ENCODE assay signal across 21 cellular contexts in genomic region chr3:20142517-20142916, GRCh38. TPM values are rescaled to one million over a fixed set of nuclear protein-coding genes. Genes with fewer than 3 reads are reported as not detected.
"Had no signal": no experiment of that assay in that cellular context is flagged by ENCODE, and none has a peak within 500 bp of the region (broad histone marks: within the 10 kb centered on the region; RNA-seq: fewer than 3 reads in every experiment).

No MANE protein-coding gene starts in this region.

- H3K27me3 Mint-ChIP-seq: activated CD4-positive, alpha-beta T cell treated with anti-CD3 and anti-CD28 coated beads, Interleukin-2, amount 10 ng/mL, durations not matched to agents 7 days and 5 days; progenitor cell of endocrine pancreas had no signal

- H3K4me1 Mint-ChIP-seq: activated CD4-positive, alpha-beta T cell treated with anti-CD3 and anti-CD28 coated beads, Interleukin-2, amount 10 ng/mL, durations not matched to agents 7 days and 5 days had no signal

- H3K36me3 Mint-ChIP-seq: mesothelial cell of epicardium had no signal

- H3K9me3 ChIP-seq: breast epithelium, SK-N-SH, tibial artery had no signal

- DNase-seq: activated CD4-positive, alpha-beta T cell treated with anti-CD3 and anti-CD28 coated beads, Interleukin-2, amount 10 ng/mL, durations not matched to agents 7 days and 5 days; activated CD4-positive, CD25-positive, alpha-beta regulatory T cell; activated CD8-positive, alpha-beta memory T cell treated with anti-CD3 and anti-CD28 coated beads, Interleukin-2, amount 50 U/mL, for 48 hours; activated CD8-positive, alpha-beta T cell treated with anti-CD3 and anti-CD28 coated beads, Interleukin-2, amount 10 ng/mL, durations not matched to agents 7 days and 5 days; activated effector memory CD4-positive, alpha-beta T cell treated with Interleukin-2 at 50 U/mL for 16 hours; activated naive CD4-positive, alpha-beta T cell treated with anti-CD3 and anti-CD28 coated beads, Interleukin-2, amount 50 U/mL, for 16 hours; activated T-cell treated with anti-CD3 and anti-CD28 coated beads, Interleukin-2, amount 50 U/mL, for 48 hours; aorta; cortex of kidney; effector CD8-positive, alpha-beta T cell; small intestine; stimulated activated CD4-positive, alpha-beta T cell treated with anti-CD3 and anti-CD28 coated beads, Interleukin-15, amount 100 ng/mL, for 24 hours; stimulated activated CD4-positive, alpha-beta T cell treated with anti-CD3 and anti-CD28 coated beads, Interleukin-2, amount 100 ng/mL, for 48 hours had no signal

- H3K27ac Mint-ChIP-seq: activated CD4-positive, alpha-beta T cell treated with anti-CD3 and anti-CD28 coated beads, Interleukin-2, amount 10 ng/mL, durations not matched to agents 7 days and 5 days; activated CD8-positive, alpha-beta T cell treated with anti-CD3 and anti-CD28 coated beads, Interleukin-2, amount 10 ng/mL, durations not matched to agents 7 days and 5 days had no signal

- H3K27ac ChIP-seq: breast epithelium, tibial artery had no signal

- H3K4me1 ChIP-seq: breast epithelium, tibial artery had no signal

- H3K36me3 ChIP-seq: breast epithelium had no signal

- H3K9ac ChIP-seq: SK-N-SH had no signal

- H3K4me3 Mint-ChIP-seq: activated CD4-positive, alpha-beta T cell treated with anti-CD3 and anti-CD28 coated beads, Interleukin-2, amount 10 ng/mL, durations not matched to agents 7 days and 5 days; activated CD8-positive, alpha-beta T cell treated with anti-CD3 and anti-CD28 coated beads, Interleukin-2, amount 10 ng/mL, durations not matched to agents 7 days and 5 days had no signal

- ATAC-seq: activated CD8-positive, alpha-beta T cell treated with anti-CD3 and anti-CD28 coated beads, Interleukin-2, amount 10 ng/mL, durations not matched to agents 7 days and 5 days had no signal

- H3K9me3 Mint-ChIP-seq: mesothelial cell of epicardium, nephron progenitor cell had no signal

- H3K27me3 ChIP-seq: breast epithelium, tibial artery had no signal

- H3K4me3 ChIP-seq: breast epithelium, lung, tibial artery had no signal

RNA-seq across cellular contexts. Expression of gene SGO1, which starts 43.5 kb away (rescaled TPM):
- polyA plus RNA-seq: right cardiac atrium had no signal
